In the genomic region with DNA sequence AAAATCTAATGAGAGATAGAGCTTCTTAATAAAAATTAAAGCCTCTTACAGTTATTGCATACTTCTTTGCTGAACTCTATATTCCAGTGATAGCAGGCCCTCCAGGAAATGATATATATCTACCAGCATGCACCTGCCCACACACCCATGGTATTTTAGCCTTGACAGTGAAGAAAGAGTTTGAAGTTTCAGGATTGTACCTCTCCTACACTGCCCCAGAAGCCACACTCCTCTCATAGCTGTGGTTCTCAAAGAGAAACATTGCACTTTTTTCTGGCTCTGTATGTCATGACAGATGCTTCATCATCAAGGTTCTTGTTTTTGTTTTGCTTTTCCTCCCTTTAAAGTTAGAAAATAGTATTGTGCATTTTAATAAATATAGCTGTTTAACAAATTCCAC, we compare ENCODE assay signal across 26 cellular contexts.
"Had no signal": no experiment of that assay in that cellular context is flagged by ENCODE, and none has a peak within 500 bp of the region (broad histone marks: within the 10 kb centered on the region; RNA-seq: fewer than 3 reads in every experiment).

No MANE protein-coding gene starts in this region.

- H3K4me1 ChIP-seq: adrenal gland had no signal

- H3K27me3 Mint-ChIP-seq: activated CD4-positive, alpha-beta memory T cell treated with anti-CD3 and anti-CD28 coated beads, Interleukin-2, amount 10 ng/mL, durations not matched to agents 7 days and 5 days; activated naive CD8-positive, alpha-beta T cell; brain; central memory CD8-positive, alpha-beta T cell had no signal

- H3K36me3 Mint-ChIP-seq: activated naive CD8-positive, alpha-beta T cell; brain; WTC11 had no signal

- H3K9me3 Mint-ChIP-seq: activated CD4-positive, alpha-beta memory T cell treated with anti-CD3 and anti-CD28 coated beads, Interleukin-2, amount 10 ng/mL, durations not matched to agents 7 days and 5 days; brain; central memory CD8-positive, alpha-beta T cell; WTC11 had no signal

- H3K4me3 ChIP-seq: adrenal gland, MG63, Peyer's patch, SJSA1 had no signal

- H3K27ac ChIP-seq: adrenal gland, Peyer's patch, SJSA1 had no signal

- DNase-seq: activated CD4-positive, alpha-beta memory T cell treated with anti-CD3 and anti-CD28 coated beads, Interleukin-2, amount 10 ng/mL, durations not matched to agents 7 days and 5 days; activated CD4-positive, alpha-beta T cell treated with anti-CD3 and anti-CD28 coated beads, Interleukin-2, amount 50 U/mL, for 1 hour; activated CD8-positive, alpha-beta memory T cell treated with anti-CD3 and anti-CD28 coated beads, Interleukin-2, amount 50 U/mL, for 48 hours; activated effector memory CD4-positive, alpha-beta T cell treated with Interleukin-2 at 50 U/mL for 16 hours; activated naive CD4-positive, alpha-beta T cell; activated T-cell treated with anti-CD3 and anti-CD28 coated beads, Interleukin-2, amount 50 U/mL, for 1 hour; adrenal gland; aorta; MG63; MV-4-11; NCI-H1092 treated with DMSO at 0.1 percent for 48 hours; NCI-H1417 treated with DMSO at 0.1 percent for 48 hours; NCI-H1694; NCI-H2029 treated with DMSO at 0.1 percent for 48 hours; NCI-H510A treated with DMSO at 0.1 percent for 48 hours; NCI-H69; Peyer's patch; SHP77; SW 1271; T-helper 9 cell had no signal

- H3K4me1 Mint-ChIP-seq: central memory CD8-positive, alpha-beta T cell; WTC11 had no signal

- ATAC-seq: SK-N-SH treated with all-trans-retinoic acid at 6 μM for 48 hours, WTC11 had no signal

- H3K27ac Mint-ChIP-seq: activated CD4-positive, alpha-beta memory T cell treated with anti-CD3 and anti-CD28 coated beads, Interleukin-2, amount 10 ng/mL, durations not matched to agents 7 days and 5 days; activated naive CD8-positive, alpha-beta T cell; brain; WTC11 had no signal

- H3K27me3 ChIP-seq: adrenal gland, MG63, Peyer's patch, SJSA1 had no signal

- H3K9me3 ChIP-seq: adrenal gland, MG63, Peyer's patch, SJSA1 had no signal

- H3K36me3 ChIP-seq: adrenal gland, MG63, Peyer's patch, SJSA1 had no signal

- H3K4me3 Mint-ChIP-seq: activated CD4-positive, alpha-beta memory T cell treated with anti-CD3 and anti-CD28 coated beads, Interleukin-2, amount 10 ng/mL, durations not matched to agents 7 days and 5 days; activated naive CD8-positive, alpha-beta T cell; brain; central memory CD8-positive, alpha-beta T cell; WTC11 had no signal
